ENCODE assay signal across 8 cellular contexts in the genomic region with DNA sequence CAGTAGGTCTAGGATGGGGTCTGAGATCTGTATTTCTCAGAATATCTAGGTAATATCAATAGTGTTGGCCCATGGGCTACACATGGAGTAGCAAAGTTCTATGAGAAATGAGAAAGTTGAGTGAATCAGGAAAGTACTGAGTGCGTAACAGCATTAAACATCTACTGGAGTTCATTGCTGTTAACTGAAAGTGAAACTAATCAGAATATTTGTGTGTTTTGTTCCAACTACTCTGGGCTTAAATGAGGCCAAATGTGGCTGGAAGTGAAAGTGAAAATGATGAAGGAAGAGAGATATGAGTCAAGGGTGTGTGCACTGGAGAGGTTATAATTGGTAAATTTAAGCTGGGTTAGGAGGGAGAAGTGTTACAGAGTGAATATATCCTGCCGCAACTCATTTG. TPM values are rescaled to one million over a fixed set of nuclear protein-coding genes. Genes with fewer than 3 reads are reported as not detected.
DNase-seq lines count a peak whose midpoint lies in the region; ATAC-seq and TF ChIP-seq lines count a peak whose summit lies in the region.

No MANE protein-coding gene starts in this region.

- no peak overlapping the region for H3K27ac ChIP-seq in GM23248
- no peak overlapping the region for H3K27ac ChIP-seq in hepatocyte

- peak overlapping the region; percentile 15; the same call in 1 of the 2 replicates for H3K9ac ChIP-seq in GM23248

- H3K9me2 ChIP-seq in GM23248 (ENCODE audit: insufficient read depth) (no peaks in the 10 kb centered on the region), hepatocyte (replicated peaks; ENCODE audit: insufficient read depth) (no peaks in the 10 kb centered on the region)

- no peaks in the 10 kb centered on the region for H3K4me1 ChIP-seq in GM23248 (ENCODE audit: insufficient read depth)
- no peaks in the 10 kb centered on the region for H3K4me1 ChIP-seq in hepatocyte (ENCODE audit: insufficient read depth)

- H4K20me1 ChIP-seq in GM23248 (ENCODE audit: insufficient read depth) (no peaks in the 10 kb centered on the region), hepatocyte (ENCODE audit: insufficient read depth, poor library complexity, severe bottlenecking) (no peaks in the 10 kb centered on the region)

- in situ Hi-C loops in GM23248 (cut with MboI), result no loop called here
- in situ Hi-C loops in astrocyte of the cerebellum (cut with HindIII; ENCODE audit: low sequenced_read_pairs), result no loop called here

- H3K27me3 ChIP-seq in GM23248 (replicated peaks; ENCODE audit: insufficient read depth) (no peaks in the 10 kb centered on the region), hepatocyte (no peaks in the 10 kb centered on the region)

- H3K36me3 ChIP-seq in GM23248 (ENCODE audit: low read depth), result no peaks in the 10 kb centered on the region
- H3K36me3 ChIP-seq in hepatocyte (replicated peaks; ENCODE audit: insufficient read depth, low read depth), result no peaks in the 10 kb centered on the region

- no peaks in the 10 kb centered on the region for H3K27me3 Mint-ChIP-seq in naive B cell

- H3K4me3 Mint-ChIP-seq in naive B cell, result no peak overlapping the region

- ATAC-seq in activated CD4-positive, CD25-positive, alpha-beta regulatory T cell treated with anti-CD3 and anti-CD28 coated beads, Interleukin-2, amount 50 U/mL, for 24 hours, result peak; percentile 90 to 93
- ATAC-seq in naive B cell (ENCODE audit: low read depth in 2 of 2), result peak; percentile 98 to 99

- H3K9me3 ChIP-seq in GM23248 (ENCODE audit: low read depth) (no peaks in the 10 kb centered on the region), hepatocyte (ENCODE audit: low read depth) (no peaks in the 10 kb centered on the region)

- H3K36me3 Mint-ChIP-seq in naive B cell, result no peaks in the 10 kb centered on the region

- peak overlapping the region; percentile 55 for H3K4me3 ChIP-seq in GM23248
- no peak overlapping the region for H3K4me3 ChIP-seq in astrocyte of the cerebellum (ENCODE audit: low read depth, low read length)
- H3K4me3 ChIP-seq in hepatocyte, result no peak overlapping the region

- H2AFZ ChIP-seq in GM23248 (peak overlapping the region; percentile 90), hepatocyte (no peak overlapping the region)

- H3K4me1 Mint-ChIP-seq in naive B cell, result no peaks in the 10 kb centered on the region

- H3K27ac Mint-ChIP-seq in naive B cell, result no peak overlapping the region

- TF ChIP-seq CTCF in astrocyte of the cerebellum (IDR thresholded peaks at IDR 0.05; ENCODE audit: low read depth, low read length, missing control alignments) (no peak), hepatocyte (IDR thresholded peaks at IDR 0.05; ENCODE audit: poor library complexity) (no peak)

- no peak for DNase-seq in activated CD4-positive, CD25-positive, alpha-beta regulatory T cell (lab: John Stamatoyannopoulos, UW)
- DNase-seq in GM23248 (peak; percentile 58), LHCN-M2 (ENCODE audit: low read depth) (peak; percentile 68), astrocyte of the cerebellum (ENCODE audit: low read depth) (peak; percentile 56), naive B cell (peak; percentile 59), T-helper 9 cell (no peak), hepatocyte (ENCODE audit: low spot score) (no peak)

- peak overlapping the region; percentile 79 for H3K4me2 ChIP-seq in GM23248 (ENCODE audit: unreplicated experiment)
- no peak overlapping the region for H3K4me2 ChIP-seq in hepatocyte

- peaks cover 0 to 8% (median 4%) of the 10 kb centered on the region in 7 donors for H3K9me3 Mint-ChIP-seq in naive B cell

- H3K79me2 ChIP-seq in GM23248 (ENCODE audit: insufficient read depth) (no peaks in the 10 kb centered on the region), hepatocyte (no peaks in the 10 kb centered on the region)

- no peaks in the 10 kb centered on the region for H3F3A ChIP-seq in GM23248 (ENCODE audit: insufficient read depth)

- 26 to 46% methylated on average over 2 of the region's 2 CpGs for WGBS in GM23248 (ENCODE audit: low coverage in 1 of 2, low lambda C conversion rate in 2 of 2, missing lambda C conversion rate in 2 of 2), 2 experiments
- WGBS in hepatocyte (ENCODE audit: low lambda C conversion rate, missing lambda C conversion rate), result 96% methylated on average over 2 of the region's 2 CpGs

RNA-seq across cellular contexts. Expression of gene TMEM106B, which starts 46.5 kb away (rescaled TPM):
- 63.0 and 80.5 TPM in 2 replicates for total RNA-seq in GM23248 (2014; rRNA removed; shearing (Covaris generic))
- polyA plus RNA-seq in GM23248 (2016; fragmentation: Nextera tagmentation; extraction: Ambion mirVana) (45.3 and 48.7 TPM in 2 replicates), naive B cell (ENCODE audit: low read depth in 6 of 6) (10 to 100 TPM; 12.8 to 37.1 (median 28.6) TPM), hepatocyte (37.5 and 39.5 TPM in 2 replicates)
- total RNA-seq in LHCN-M2 (2014; rRNA removed) (76.8 and 94.6 TPM in 2 replicates), hepatocyte (118 and 133 TPM in 2 replicates)
- polyA plus RNA-seq in LHCN-M2 (2012), result 13.9 TPM

Comparison
In these comparisons a context has a peak if more than half of its experiments do, and no peak if none do; other contexts are left out.
1. DNase-seq: peak in GM23248 (single experiment), LHCN-M2 (single experiment), astrocyte of the cerebellum (single experiment) and naive B cell (single experiment); none in activated CD4-positive, CD25-positive, alpha-beta regulatory T cell (0 of 4), T-helper 9 cell (single experiment) and hepatocyte (single experiment).